In genomic region chr3:190048831-190049541, GRCh38 we compare ENCODE assay signal across 11 cellular contexts.
DNase-seq lines count a peak whose midpoint lies in the region; ATAC-seq, FAIRE-seq and TF ChIP-seq lines count a peak whose summit lies in the region.
"Had no signal": no experiment of that assay in that cellular context is flagged by ENCODE, and none has a peak within 500 bp of the region (broad histone marks: within the 10 kb centered on the region; RNA-seq: fewer than 3 reads in every experiment).

No MANE protein-coding gene starts in this region.

- H3K27ac Mint-ChIP-seq in nephron progenitor cell = peak overlapping the region; percentile 98
- H3K27ac Mint-ChIP-seq in CD4-positive, alpha-beta T cell = no peak overlapping the region

- WGBS in H1 (ENCODE audit: extremely low coverage in 1 of 2, insufficient coverage in 1 of 2, insufficient read length in 1 of 2, insufficient replicate concordance in 2 of 2, low coverage in 1 of 2, low lambda C conversion rate in 2 of 2, missing lambda C conversion rate in 1 of 2), 2 experiments = 49% methylated on average over 10 of the region's 10 CpGs; no CpG with 5 or more reads in 1 of the 2 experiments

- H3K79me1 ChIP-seq in H1 (ENCODE audit: low read depth, low read length) = no peaks in the 10 kb centered on the region

- CTCF ChIA-PET in H1 (lab: Charles Lee; ENCODE audit: partially characterized antibody) = interaction anchor here (2.4 to 4.0 kb wide), 2 partner anchors 16 to 88 kb away, joined by 7 to 17 read pairs; no protein-coding TSS in a partner anchor
- CTCF ChIA-PET in CD4-positive, alpha-beta T cell (lab: Charles Lee) = no interaction called here

- H3K56ac ChIP-seq in H1 (replicated peaks; ENCODE audit: insufficient read length, low read depth, low read length) = no peak overlapping the region

- no peak overlapping the region for H2BK5ac ChIP-seq in H1 (ENCODE audit: low read depth, low read length)

- H3K27me3 Mint-ChIP-seq in nephron progenitor cell (ENCODE audit: low read depth, poor library complexity) = no peaks in the 10 kb centered on the region
- H3K27me3 Mint-ChIP-seq in CD4-positive, alpha-beta T cell = peaks cover 40% of the 10 kb centered on the region

- H3K4me2 ChIP-seq in H1 (ENCODE audit: insufficient read depth in 1 of 2, low read depth in 2 of 2, low read length in 2 of 2) = peak overlapping the region; percentile 24 to 26; a peak in 2 of 4 replicates

- no peak overlapping the region for H4K8ac ChIP-seq in H1 (ENCODE audit: extremely low read depth, insufficient read depth, low read length)

- no peaks in the 10 kb centered on the region for H3K36me3 ChIP-seq in H1 (ENCODE audit: control insufficient read depth in 2 of 4, insufficient read depth in 4 of 4, low read length in 3 of 4)
- H3K36me3 ChIP-seq: heart left ventricle had no signal

- H3K14ac ChIP-seq in H1 (ENCODE audit: insufficient read length) = no peak overlapping the region

- H3K4ac ChIP-seq in H1 (replicated peaks; ENCODE audit: insufficient read length, low read depth, low read length) = no peak overlapping the region

- H3K79me2 ChIP-seq in H1 (ENCODE audit: control insufficient read depth in 1 of 2, insufficient read depth in 2 of 2, low read length in 2 of 2) = peaks cover 0 to 42% of the 10 kb centered on the region in 2 experiments; a peak in 2 of 4 replicates

- H3K27ac ChIP-seq in H1 (ENCODE audit: low read depth, low read length) = no peak overlapping the region
- no peak overlapping the region for H3K27ac ChIP-seq in CD4-positive, alpha-beta T cell (ENCODE audit: low read depth, low read length)

- TF ChIP-seq RAD21 in H1 (IDR thresholded peaks at IDR 0.05 in 1 of 2, conservative IDR thresholded peaks at IDR 0.05 in 1 of 2; ENCODE audit: low read depth in 2 of 2, low read length in 2 of 2) = no peak

- H3K4me3 ChIP-seq in H1 (ENCODE audit: extremely low read depth in 1 of 4, insufficient read depth in 2 of 4, low read depth in 3 of 4, low read length in 4 of 4) = no peak overlapping the region

- TF ChIP-seq POLR2A in H1 (IDR thresholded peaks at IDR 0.05; ENCODE audit: control extremely low read depth in 1 of 2, low read depth in 2 of 2, low read length in 2 of 2) = no peak

- no peaks in the 10 kb centered on the region for H3K27me3 ChIP-seq in H1 (replicated peaks in 1 of 4; ENCODE audit: control insufficient read depth in 3 of 4, extremely low read depth in 1 of 4, insufficient read depth in 3 of 4, low read length in 3 of 4)
- no peaks in the 10 kb centered on the region for H3K27me3 ChIP-seq in CD4-positive, alpha-beta T cell (ENCODE audit: control insufficient read depth, insufficient read depth, low read length)
- H3K27me3 ChIP-seq: heart left ventricle had no signal

- peaks cover 5% of the 10 kb centered on the region for H3K9me3 Mint-ChIP-seq in nephron progenitor cell
- no peaks in the 10 kb centered on the region for H3K9me3 Mint-ChIP-seq in CD4-positive, alpha-beta T cell

- POLR2A ChIA-PET in H1 (lab: Charles Lee; ENCODE audit: partially characterized antibody) = no interaction called here
- POLR2A ChIA-PET in CD4-positive, alpha-beta T cell (lab: Charles Lee) = no interaction called here

- H2AFZ ChIP-seq in H1 (ENCODE audit: low read length) = no peak overlapping the region

- no peak overlapping the region for H2BK12ac ChIP-seq in H1 (ENCODE audit: low read depth, low read length)

- peaks cover 14% of the 10 kb centered on the region for H3K36me3 Mint-ChIP-seq in nephron progenitor cell (ENCODE audit: low read depth)
- no peaks in the 10 kb centered on the region for H3K36me3 Mint-ChIP-seq in CD4-positive, alpha-beta T cell (ENCODE audit: low read depth)

- H3K23me2 ChIP-seq in H1 (ENCODE audit: low read depth, low read length) = no peaks in the 10 kb centered on the region

- no peak for TF ChIP-seq EP300 in H1 (IDR thresholded peaks at IDR 0.05; ENCODE audit: borderline replicate concordance in 1 of 2, low read depth in 2 of 2, low read length in 2 of 2)

- no peak for FAIRE-seq in H1 (lab: Jason Lieb, UNC)

- no peak overlapping the region for H3K23ac ChIP-seq in H1 (ENCODE audit: insufficient read length)

- no peaks in the 10 kb centered on the region for H4K20me1 ChIP-seq in H1 (replicated peaks in 1 of 2; ENCODE audit: control insufficient read depth in 1 of 2, insufficient read depth in 2 of 2, low read length in 2 of 2)

- H3K9me3 ChIP-seq in H1 (ENCODE audit: insufficient read depth in 2 of 2, low read depth in 1 of 2, low read length in 1 of 2) = no peaks in the 10 kb centered on the region
- no peaks in the 10 kb centered on the region for H3K9me3 ChIP-seq in CD4-positive, alpha-beta T cell (ENCODE audit: control insufficient read depth, low read length)
- H3K9me3 ChIP-seq: heart left ventricle had no signal

- no peak overlapping the region for H2BK15ac ChIP-seq in H1 (ENCODE audit: low read length)

- intact Hi-C loops in CD4-positive, alpha-beta T cell (cut with DNase I, micrococcal nuclease) = no loop called here

- H3K4me3 Mint-ChIP-seq in nephron progenitor cell = peak overlapping the region; percentile 23
- no peak overlapping the region for H3K4me3 Mint-ChIP-seq in CD4-positive, alpha-beta T cell

- peak overlapping the region in 1 of 4 experiments; percentile 18; a peak in 1 of 7 replicates for H3K9ac ChIP-seq in H1 (replicated peaks in 1 of 4; ENCODE audit: extremely low read depth in 1 of 4, low read depth in 3 of 4, low read length in 3 of 4)

- H3K4me1 ChIP-seq in H1 (replicated peaks in 1 of 4; ENCODE audit: control insufficient read depth in 3 of 4, insufficient read depth in 4 of 4, low read length in 3 of 4) = peaks cover 0 to 32% (median 12%) of the 10 kb centered on the region in 4 experiments; a peak in 4 of 7 replicates

- no peak overlapping the region for H4K5ac ChIP-seq in H1 (ENCODE audit: insufficient read length, low read depth, low read length)

- H3K18ac ChIP-seq in H1 (ENCODE audit: extremely low read depth, low read length) = no peak overlapping the region

- no peak overlapping the region for H2AK5ac ChIP-seq in H1 (ENCODE audit: low read depth, low read length)

- H2BK20ac ChIP-seq in H1 (ENCODE audit: low read length) = no peak overlapping the region

- no peak for ATAC-seq in HG03457 (IDR thresholded peaks at IDR 0.05; ENCODE audit: unreplicated experiment)
- ATAC-seq in CD4-positive, alpha-beta T cell (ENCODE audit: poor library complexity) = no peak

- peak; percentile 82 for DNase-seq in ELR (ENCODE audit: low read depth)
- peak; percentile 67 to 92 for DNase-seq in NOMO-1 (lab: John Stamatoyannopoulos, UW; ENCODE audit: unreplicated experiment in 2 of 2)
- DNase-seq in H1 (ENCODE audit: low read depth in 1 of 2, low spot score in 2 of 2) = no peak
- no peak for DNase-seq in nephron progenitor cell
- DNase-seq in activated effector memory CD4-positive, alpha-beta T cell treated with anti-CD3 and anti-CD28 coated beads, Interleukin-2, amount 50 U/mL, for 16 hours = no peak
- no peak for DNase-seq in NCI-H146 treated with DMSO at 0.1 percent for 48 hours (lab: John Stamatoyannopoulos, UW; ENCODE audit: unreplicated experiment)
- no peak for DNase-seq in CD4-positive, alpha-beta T cell
- DNase-seq: DMS79; heart left ventricle; NK-92 treated with Interleukin-12 subunit alpha and Interleukin-12 subunit beta, amount 100 ng/mL, for 24 hours had no signal

- peaks cover 53% of the 10 kb centered on the region for H3K4me1 Mint-ChIP-seq in nephron progenitor cell
- H3K4me1 Mint-ChIP-seq in CD4-positive, alpha-beta T cell (ENCODE audit: low read depth) = no peaks in the 10 kb centered on the region

- no peak overlapping the region for H2BK120ac ChIP-seq in H1 (replicated peaks; ENCODE audit: low read depth, low read length)

- no peak for TF ChIP-seq CTCF in H1 (IDR thresholded peaks at IDR 0.05; ENCODE audit: control extremely low read depth in 1 of 3, insufficient read depth in 1 of 3, low read depth in 1 of 3, low read length in 3 of 3)
- no peak for TF ChIP-seq CTCF in nephron progenitor cell (IDR thresholded peaks at IDR 0.05)
- no peak for TF ChIP-seq CTCF in CD4-positive, alpha-beta T cell (IDR thresholded peaks at IDR 0.05)

- H4K91ac ChIP-seq in H1 (replicated peaks; ENCODE audit: insufficient read length, low read length) = no peak overlapping the region

TF ChIP-seq in H1, 55 proteins besides CTCF, POLR2A, EP300 and RAD21:
- TF ChIP-seq CREB1 (IDR thresholded peaks at IDR 0.05) (no peak), POU5F1 (IDR thresholded peaks at IDR 0.05; ENCODE audit: low read depth, low read length) (no peak), NRF1 (IDR thresholded peaks at IDR 0.05; ENCODE audit: low read depth, low read length) (no peak), KDM5A (IDR thresholded peaks at IDR 0.05; ENCODE audit: low read length) (no peak), RFX5 (IDR thresholded peaks at IDR 0.05; ENCODE audit: borderline replicate concordance, low read depth, low read length) (no peak), TAF7 (optimal IDR thresholded peaks at IDR 0.05; ENCODE audit: borderline replicate concordance, low read depth, low read length) (no peak), SIN3A (conservative IDR thresholded peaks at IDR 0.05 in 1 of 2, IDR thresholded peaks at IDR 0.05 in 1 of 2; ENCODE audit: low read depth in 1 of 2, low read length in 2 of 2) (no peak), HDAC6 (IDR thresholded peaks at IDR 0.05; ENCODE audit: low read depth, low read length) (no peak), SP2 (IDR thresholded peaks at IDR 0.05; ENCODE audit: low read length) (no peak)

Comparison
In these comparisons a context has a peak if more than half of its experiments do, and no peak if none do; other contexts are left out.
1. DNase-seq: peak in ELR (single experiment) and NOMO-1 (2 of 2); none in H1 (0 of 2), nephron progenitor cell (single experiment), activated effector memory CD4-positive, alpha-beta T cell treated with anti-CD3 and anti-CD28 coated beads, Interleukin-2, amount 50 U/mL, for 16 hours (single experiment), NCI-H146 treated with DMSO at 0.1 percent for 48 hours (single experiment) and CD4-positive, alpha-beta T cell (0 of 10).